In genomic region chr15:78148392-78149067, GRCh38 we compare ENCODE assay signal across 1 cellular context.
TF ChIP-seq lines count a peak whose summit lies in the region.

No MANE protein-coding gene starts in this region.

TF ChIP-seq in A549, 52 proteins besides CTCF, POLR2A, EP300 and RAD21:
- TF ChIP-seq ELK1 (IDR thresholded peaks at IDR 0.05; ENCODE audit: low read depth, low read length) (no peak), CEBPB (IDR thresholded peaks at IDR 0.05) (peak; percentile 50 to 64; a peak in 2 of 4 replicates), JUN (IDR thresholded peaks at IDR 0.05) (peak in 1 of 2 experiments; percentile 76; a peak in 2 of 5 replicates), PHF8 (IDR thresholded peaks at IDR 0.05; ENCODE audit: borderline replicate concordance, low read depth) (peak; percentile 74; the same call in 1 of the 2 replicates)
